Comparison of ENCODE assay signal across 1 cellular context in the genomic region with DNA sequence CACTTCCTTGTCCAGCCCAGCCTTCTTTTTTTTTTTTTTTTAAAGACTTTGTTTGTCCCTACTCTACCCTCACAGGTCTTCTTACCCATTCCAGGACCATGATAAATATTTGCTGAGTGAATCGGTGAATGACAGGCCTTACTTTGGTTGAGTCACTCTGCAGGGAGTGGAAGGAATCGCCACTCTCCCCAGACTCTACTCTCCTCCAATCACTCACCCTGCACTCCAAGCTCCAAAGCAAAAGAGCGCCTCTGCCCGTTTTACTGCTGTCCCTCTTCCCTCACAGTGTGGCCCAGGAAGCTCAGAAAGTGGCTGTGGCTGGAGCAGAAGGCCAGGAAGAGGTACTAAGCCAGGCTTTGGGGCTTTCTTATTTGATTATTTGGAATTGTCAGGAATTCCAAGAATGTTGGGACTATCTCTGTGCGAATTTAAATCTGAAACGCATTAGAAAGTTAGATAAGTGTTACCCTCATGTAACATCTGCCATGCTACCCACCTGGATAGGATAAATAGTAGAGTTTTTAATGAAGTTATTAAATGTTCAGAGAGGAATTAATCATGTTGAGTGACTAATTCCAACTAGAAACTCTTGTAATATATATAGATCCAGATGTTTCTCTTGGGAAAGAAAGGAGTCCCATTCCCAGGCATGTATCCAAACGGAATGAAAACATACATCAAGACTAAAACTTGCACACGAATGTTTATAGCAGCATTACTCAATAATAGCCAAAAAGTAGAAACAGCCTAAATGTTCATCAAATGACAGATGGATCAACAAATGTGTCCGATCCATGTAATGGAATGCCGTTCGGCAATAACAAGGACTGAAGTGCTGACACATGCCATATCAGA.
TF ChIP-seq lines count a peak whose summit lies in the region.

No MANE protein-coding gene starts in this region.

TF ChIP-seq in K562, 482 proteins besides CTCF, POLR2A, EP300 and RAD21 (continued from another document):
- TF ChIP-seq ZNF592 (IDR thresholded peaks at IDR 0.05) (no peak), MCM2 (IDR thresholded peaks at IDR 0.05; ENCODE audit: low read depth) (no peak), ZNF449 (CRISPR knock-in tag; IDR thresholded peaks at IDR 0.05) (no peak), PKNOX1 (IDR thresholded peaks at IDR 0.05) (peak; percentile 86), ZNF384 (IDR thresholded peaks at IDR 0.05; ENCODE audit: low read depth, low read length) (0 out of 2 replicates have a peak, but pooled peaks have one; percentile 10), PML (IDR thresholded peaks at IDR 0.05; ENCODE audit: low read length) (no peak), ZNF354B (CRISPR knock-in tag; IDR thresholded peaks at IDR 0.05) (no peak)
- TF ChIP-seq, protein P1, sequence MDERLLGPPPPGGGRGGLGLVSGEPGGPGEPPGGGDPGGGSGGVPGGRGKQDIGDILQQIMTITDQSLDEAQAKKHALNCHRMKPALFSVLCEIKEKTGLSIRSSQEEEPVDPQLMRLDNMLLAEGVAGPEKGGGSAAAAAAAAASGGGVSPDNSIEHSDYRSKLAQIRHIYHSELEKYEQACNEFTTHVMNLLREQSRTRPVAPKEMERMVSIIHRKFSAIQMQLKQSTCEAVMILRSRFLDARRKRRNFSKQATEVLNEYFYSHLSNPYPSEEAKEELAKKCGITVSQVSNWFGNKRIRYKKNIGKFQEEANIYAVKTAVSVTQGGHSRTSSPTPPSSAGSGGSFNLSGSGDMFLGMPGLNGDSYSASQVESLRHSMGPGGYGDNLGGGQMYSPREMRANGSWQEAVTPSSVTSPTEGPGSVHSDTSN (CRISPR knock-in tag; IDR thresholded peaks at IDR 0.05; ENCODE audit: low read depth): no peak
- TF ChIP-seq, protein P1 (tag; conservative IDR thresholded peaks at IDR 0.05; ENCODE audit: low read depth): peak; percentile 42; the same call in 1 of the 2 replicates
